8 cellular contexts compared by ENCODE assay signal in genomic region chr10:110007701-110008517, GRCh38. TPM values are rescaled to one million over a fixed set of nuclear protein-coding genes. Genes with fewer than 3 reads are reported as not detected.
DNase-seq lines count a peak whose midpoint lies in the region; ATAC-seq, FAIRE-seq and TF ChIP-seq lines count a peak whose summit lies in the region.

Gene ADD3, plus strand, starts transcription at chr10:110007984. Its CDS starts 92,670 bp downstream, at chr10:110100654.

- in situ Hi-C loops in GM13976 (cut with MboI; ENCODE audit: low sequenced_read_pairs, unreplicated experiment), result no loop called here

- H3K27ac ChIP-seq in angular gyrus (ENCODE audit: low read depth, low read length), result peak within 1 kb of the TSS; percentile 94

- DNase-seq in GM13976 (ENCODE audit: low spot score) (peak; percentile 98), NCI-H128 (lab: John Stamatoyannopoulos, UW; ENCODE audit: unreplicated experiment) (peak; percentile 84), T-helper 2 cell (peak; percentile 78 to 96 (median 94)), left ventricle myocardium superior (peak; percentile 98), pulmonary artery endothelial cell (ENCODE audit: low read depth, low spot score) (peak; percentile 66), urothelium cell line (ENCODE audit: low spot score) (peak; percentile 98)

- no peak for TF ChIP-seq CTCF in GM13976 (IDR thresholded peaks at IDR 0.05; ENCODE audit: borderline replicate concordance, control extremely low read depth, extremely low read depth, insufficient read depth, missing control alignments)

- intact Hi-C loops in left ventricle myocardium superior (cut with micrococcal nuclease), result no loop called here

- ATAC-seq in HG02678 (IDR thresholded peaks at IDR 0.05; ENCODE audit: unreplicated experiment), result peak; percentile 64
- ATAC-seq in left ventricle myocardium superior, result peak; percentile 90

- no peak for FAIRE-seq in urothelium cell line (lab: Jason Lieb, UNC)

RNA-seq across cellular contexts. Expression of gene ADD3, which starts in this region (rescaled TPM):
- total RNA-seq in left ventricle myocardium superior, result 117 TPM
- 91.9 and 123 TPM in 2 replicates for total RNA-seq in pulmonary artery endothelial cell

Comparison
In these comparisons a context has a peak if more than half of its experiments do, and no peak if none do; other contexts are left out.
1. Peak in every context shown above with its lines: DNase-seq, ATAC-seq and H3K27ac ChIP-seq.